Comparison of ENCODE assay signal across 8 cellular contexts in genomic region chr19:38596057-38596981, GRCh38. TPM values are rescaled to one million over a fixed set of nuclear protein-coding genes. Genes with fewer than 3 reads are reported as not detected.
A peak's percentile ranks its signal among the peaks of the same experiment; 100 is the strongest.
DNase-seq lines count a peak whose midpoint lies in the region; ATAC-seq and TF ChIP-seq lines count a peak whose summit lies in the region.

No MANE protein-coding gene starts in this region.

- no peak overlapping the region for H2AFZ ChIP-seq in OCI-LY7 (ENCODE audit: low read length)

- peak overlapping the region; percentile 42 for H3K4me3 ChIP-seq in NT2/D1 (ENCODE audit: insufficient read length, low read depth)
- peak overlapping the region; percentile 41 for H3K4me3 ChIP-seq in ectodermal cell (ENCODE audit: insufficient read depth, low read depth, low read length)
- no peak overlapping the region for H3K4me3 ChIP-seq in ovary
- no peak overlapping the region for H3K4me3 ChIP-seq in OCI-LY7 (ENCODE audit: low read depth, low read length, poor library complexity, severe bottlenecking)

- H3K9me2 ChIP-seq in OCI-LY7 (ENCODE audit: insufficient read depth, low read length): no peaks in the 10 kb centered on the region

- H3K4me2 ChIP-seq in OCI-LY7 (ENCODE audit: low read length): no peak overlapping the region

- WGBS in ectodermal cell, 2 experiments: 3 to 5% methylated on average over 55 of the region's 55 CpGs
- 7 to 13% (median 11%) methylated on average over 38 to 55 of the region's 55 CpGs for WGBS in ovary, 3 donors

- no peak for TF ChIP-seq POLR2A in ovary (IDR thresholded peaks at IDR 0.05)

- DNase-seq in HPDE6-E6E7 (ENCODE audit: extremely low spot score) (peak; percentile 49), NT2/D1 (ENCODE audit: low read depth, low spot score) (peak; percentile 76), ovary (peak; percentile 30 to 69 (median 47)), SIG-M5 treated with dmso at 0.1 percent for 504 hours (lab: John Stamatoyannopoulos, UW; ENCODE audit: unreplicated experiment) (no peak), OCI-LY7 (ENCODE audit: low spot score) (no peak)

- BruUV-seq in OCI-LY7 (replicated peaks; lab: Mats Ljungman, UMichigan): no TSS peak

- CTCF ChIA-PET in OCI-LY7 (lab: Charles Lee; ENCODE audit: unreplicated experiment): no interaction called here

- H3K27ac ChIP-seq in ectodermal cell (ENCODE audit: insufficient read depth, low read depth, low read length, poor library complexity, severe bottlenecking) (peak overlapping the region; percentile 11), ovary (no peak overlapping the region), OCI-LY7 (ENCODE audit: low read depth, low read length, poor library complexity, severe bottlenecking) (no peak overlapping the region)

- H3K9me3 ChIP-seq in NT2/D1 (ENCODE audit: insufficient read depth, low read length): no peaks in the 10 kb centered on the region
- H3K9me3 ChIP-seq in ectodermal cell (ENCODE audit: control insufficient read depth, low read length): no peaks in the 10 kb centered on the region
- no peaks in the 10 kb centered on the region for H3K9me3 ChIP-seq in ovary
- H3K9me3 ChIP-seq in OCI-LY7 (ENCODE audit: low read length): no peaks in the 10 kb centered on the region

- no peaks in the 10 kb centered on the region for H3K36me3 ChIP-seq in NT2/D1 (ENCODE audit: insufficient read depth, insufficient read length, low read length)
- H3K36me3 ChIP-seq in ectodermal cell (ENCODE audit: control insufficient read depth, insufficient read depth, low read length): no peaks in the 10 kb centered on the region
- no peaks in the 10 kb centered on the region for H3K36me3 ChIP-seq in ovary
- peaks cover 73% of the 10 kb centered on the region for H3K36me3 ChIP-seq in OCI-LY7 (ENCODE audit: insufficient read depth, low read length)

- intact Hi-C loops in ovary (cut with DNase I): no loop called here
- intact Hi-C loops in OCI-LY7 (cut with micrococcal nuclease; ENCODE audit: unreplicated experiment): no loop called here

- TF ChIP-seq CTCF in ovary (IDR thresholded peaks at IDR 0.05) (no peak), OCI-LY7 (conservative IDR thresholded peaks at IDR 0.05; ENCODE audit: low read length) (no peak)

- peak overlapping the region; percentile 32 for H3K9ac ChIP-seq in NT2/D1 (ENCODE audit: insufficient read length, low read depth)

- TF ChIP-seq EP300 in ovary (IDR thresholded peaks at IDR 0.05): no peak

- no peaks in the 10 kb centered on the region for H3K27me3 ChIP-seq in NT2/D1 (ENCODE audit: insufficient read depth, insufficient read length)
- no peaks in the 10 kb centered on the region for H3K27me3 ChIP-seq in ectodermal cell (ENCODE audit: control insufficient read depth, insufficient read depth, low read length, poor library complexity, severe bottlenecking)
- H3K27me3 ChIP-seq in ovary: no peaks in the 10 kb centered on the region

- POLR2A ChIA-PET in OCI-LY7 (lab: Charles Lee): interaction anchor here (0.6 kb wide), 2 partner anchors 37 to 239 kb away, joined by 3 to 4 read pairs; no protein-coding TSS in a partner anchor

- ATAC-seq in HG03159 (IDR thresholded peaks at IDR 0.05; ENCODE audit: unreplicated experiment) (no peak), HG03378 (IDR thresholded peaks at IDR 0.05; ENCODE audit: unreplicated experiment) (no peak)

- H3K4me1 ChIP-seq in NT2/D1 (ENCODE audit: insufficient read depth, insufficient read length) (peaks cover 5% of the 10 kb centered on the region), ectodermal cell (ENCODE audit: control insufficient read depth, insufficient read depth, low read length) (no peaks in the 10 kb centered on the region), ovary (ENCODE audit: insufficient read depth) (no peaks in the 10 kb centered on the region), OCI-LY7 (ENCODE audit: insufficient read depth, low read length, poor library complexity, severe bottlenecking) (no peaks in the 10 kb centered on the region)

- no peaks in the 10 kb centered on the region for H4K20me1 ChIP-seq in OCI-LY7 (ENCODE audit: insufficient read depth, low read length)

- no peaks in the 10 kb centered on the region for H3K79me2 ChIP-seq in OCI-LY7 (ENCODE audit: insufficient read depth, low read depth, low read length)

RNA-seq across cellular contexts. Expression of gene MAP4K1, which starts 21.4 kb away (rescaled TPM):
- 8.0 TPM for polyA plus RNA-seq in ectodermal cell (2013, experiment 1 of 4)
- 10.7 TPM for polyA plus RNA-seq in ectodermal cell (2013, experiment 2 of 4)
- 8.0 TPM for polyA plus RNA-seq in ectodermal cell (2013, experiment 3 of 4)
- polyA plus RNA-seq in ectodermal cell (2013, experiment 4 of 4): 2.9 TPM
- total RNA-seq in ovary (1 to 10 TPM in 6 of 7 donors, under 1 TPM in 1; 0.95 to 6.1 (median 2.6) TPM), OCI-LY7 (2022) (313 and 331 TPM in 2 replicates)
- polyA plus RNA-seq in ovary: 1 to 10 TPM; 1.0 to 2.6 TPM
- 102 and 108 TPM in 2 replicates for total RNA-seq in OCI-LY7 (2014; rRNA removed; shearing (Covaris generic))

RNA-seq across cellular contexts. Expression of gene EIF3K, which starts 22.7 kb away (rescaled TPM):
- 290 TPM for polyA plus RNA-seq in ectodermal cell (2013, experiment 1 of 4)
- 283 TPM for polyA plus RNA-seq in ectodermal cell (2013, experiment 2 of 4)
- 259 TPM for polyA plus RNA-seq in ectodermal cell (2013, experiment 3 of 4)
- 285 TPM for polyA plus RNA-seq in ectodermal cell (2013, experiment 4 of 4)
- 100 to 1,000 TPM; 247 to 527 (median 267) TPM for total RNA-seq in ovary
- 100 to 1,000 TPM; 215 to 391 TPM for polyA plus RNA-seq in ovary
- 321 and 325 TPM in 2 replicates for total RNA-seq in OCI-LY7 (2014; rRNA removed; shearing (Covaris generic))
- total RNA-seq in OCI-LY7 (2022): 353 and 364 TPM in 2 replicates

RNA-seq across cellular contexts. Expression of gene ACTN4, which starts 51.1 kb away (rescaled TPM):
- polyA plus RNA-seq in ectodermal cell (2013, experiment 1 of 4): 346 TPM
- 360 TPM for polyA plus RNA-seq in ectodermal cell (2013, experiment 2 of 4)
- 244 TPM for polyA plus RNA-seq in ectodermal cell (2013, experiment 3 of 4)
- 264 TPM for polyA plus RNA-seq in ectodermal cell (2013, experiment 4 of 4)
- 100 to 1,000 TPM; 139 to 419 (median 299) TPM for total RNA-seq in ovary
- 100 to 1,000 TPM; 188 to 458 TPM for polyA plus RNA-seq in ovary
- 86.8 and 96.9 TPM in 2 replicates for total RNA-seq in OCI-LY7 (2014; rRNA removed; shearing (Covaris generic))
- total RNA-seq in OCI-LY7 (2022): 147 and 178 TPM in 2 replicates

Comparison
In these comparisons a context has a peak if more than half of its experiments do, and no peak if none do; other contexts are left out.
1. DNase-seq: peak in HPDE6-E6E7 (single experiment), NT2/D1 (single experiment) and ovary (5 of 5); none in SIG-M5 treated with dmso at 0.1 percent for 504 hours (single experiment) and OCI-LY7 (single experiment).
2. H3K4me3 ChIP-seq: peak in NT2/D1 (single experiment) and ectodermal cell (single experiment); none in ovary (single experiment) and OCI-LY7 (single experiment).
3. RNA of gene MAP4K1, which starts 21.4 kb away (total RNA-seq): 102 to 331 TPM in OCI-LY7; 0.95 to 6.1 TPM in ovary; every median in the first group is over 10 times any median in the second.